10 cellular contexts compared by ENCODE assay signal in the genomic region with DNA sequence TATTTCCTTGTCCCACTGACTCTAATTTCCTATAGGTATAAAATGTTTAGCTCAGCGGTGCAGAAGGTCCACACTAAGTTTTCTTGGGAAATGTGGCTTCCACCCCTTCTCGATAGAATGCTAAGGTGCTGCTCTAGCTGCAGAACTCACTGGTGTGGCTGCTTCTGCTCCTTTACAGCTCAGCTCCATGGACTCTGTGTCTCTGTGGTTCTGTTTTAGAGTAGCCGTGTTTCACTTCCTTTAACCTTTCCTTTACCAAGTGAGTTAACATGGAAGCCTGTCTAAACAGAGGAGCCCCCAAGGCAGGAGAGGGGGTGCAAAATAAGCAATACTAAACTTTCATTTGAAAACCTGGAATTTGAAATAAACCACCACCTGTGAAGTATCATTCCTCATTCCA.
DNase-seq lines count a peak whose midpoint lies in the region; ATAC-seq and TF ChIP-seq lines count a peak whose summit lies in the region.
"Had no signal": no experiment of that assay in that cellular context is flagged by ENCODE, and none has a peak within 500 bp of the region (broad histone marks: within the 10 kb centered on the region; RNA-seq: fewer than 3 reads in every experiment).

No MANE protein-coding gene starts in this region.

- H3K27me3 ChIP-seq in right cardiac atrium (ENCODE audit: control insufficient read depth, insufficient read depth) (no peaks in the 10 kb centered on the region), transverse colon (no peaks in the 10 kb centered on the region)
- H3K27me3 ChIP-seq: hepatocyte had no signal

- ATAC-seq in activated naive CD8-positive, alpha-beta T cell treated with anti-CD3 and anti-CD28 coated beads, Interleukin-2, amount 10 ng/mL, durations not matched to agents 7 days and 5 days (ENCODE audit: low read depth): no peak
- ATAC-seq in right cardiac atrium (no peak), GM18517 (IDR thresholded peaks at IDR 0.05; ENCODE audit: unreplicated experiment) (no peak)

- TF ChIP-seq EP300 in transverse colon (IDR thresholded peaks at IDR 0.05; ENCODE audit: low read depth): no peak

- no peak for TF ChIP-seq POLR2A in transverse colon (IDR thresholded peaks at IDR 0.05)

- in situ Hi-C loops in transverse colon (cut with MboI; ENCODE audit: low pct_ligation_motif_present in 1 of 4, low pct_unique_long_range_greater_than_20kb in 1 of 4, low sequenced_read_pairs in 3 of 4): no loop called here

- H3K27ac ChIP-seq in right cardiac atrium (ENCODE audit: low read length): peak overlapping the region; percentile 55
- peak overlapping the region in 3 of 4 donors; percentile 4 to 19 (median 9) for H3K27ac ChIP-seq in transverse colon
- H3K27ac ChIP-seq: hepatocyte had no signal

- POLR2A ChIA-PET in activated naive CD8-positive, alpha-beta T cell treated with anti-CD3 and anti-CD28 coated beads, Interleukin-2, amount 10 ng/mL, durations not matched to agents 7 days and 5 days (lab: Charles Lee): no interaction called here

- H3K4me1 Mint-ChIP-seq in activated naive CD8-positive, alpha-beta T cell treated with anti-CD3 and anti-CD28 coated beads, Interleukin-2, amount 10 ng/mL, durations not matched to agents 7 days and 5 days: peaks cover 25% of the 10 kb centered on the region
- H3K4me1 Mint-ChIP-seq in activated naive CD8-positive, alpha-beta T cell treated with anti-CD3 and anti-CD28 coated beads for 36 hours: peaks cover 26% of the 10 kb centered on the region

- peaks cover 4% of the 10 kb centered on the region for H3K27me3 Mint-ChIP-seq in activated naive CD8-positive, alpha-beta T cell treated with anti-CD3 and anti-CD28 coated beads, Interleukin-2, amount 10 ng/mL, durations not matched to agents 7 days and 5 days
- H3K27me3 Mint-ChIP-seq in activated naive CD8-positive, alpha-beta T cell treated with anti-CD3 and anti-CD28 coated beads for 36 hours: peaks cover 4% of the 10 kb centered on the region

- H3K36me3 ChIP-seq in transverse colon: no peaks in the 10 kb centered on the region

- peak overlapping the region; percentile 3 for H3K27ac Mint-ChIP-seq in activated naive CD8-positive, alpha-beta T cell treated with anti-CD3 and anti-CD28 coated beads, Interleukin-2, amount 10 ng/mL, durations not matched to agents 7 days and 5 days
- H3K27ac Mint-ChIP-seq in activated naive CD8-positive, alpha-beta T cell treated with anti-CD3 and anti-CD28 coated beads for 36 hours: no peak overlapping the region

- intact Hi-C loops in right cardiac atrium (cut with DNase I) (no loop called here), transverse colon (cut with DNase I; ENCODE audit: low total_unique reads) (no loop called here)

- no peak for TF ChIP-seq CTCF in transverse colon (IDR thresholded peaks at IDR 0.05)

- no peaks in the 10 kb centered on the region for H3K36me3 Mint-ChIP-seq in activated naive CD8-positive, alpha-beta T cell treated with anti-CD3 and anti-CD28 coated beads, Interleukin-2, amount 10 ng/mL, durations not matched to agents 7 days and 5 days
- no peaks in the 10 kb centered on the region for H3K36me3 Mint-ChIP-seq in activated naive CD8-positive, alpha-beta T cell treated with anti-CD3 and anti-CD28 coated beads for 36 hours

- H3K9me3 Mint-ChIP-seq in activated naive CD8-positive, alpha-beta T cell treated with anti-CD3 and anti-CD28 coated beads, Interleukin-2, amount 10 ng/mL, durations not matched to agents 7 days and 5 days: no peaks in the 10 kb centered on the region
- no peaks in the 10 kb centered on the region for H3K9me3 Mint-ChIP-seq in activated naive CD8-positive, alpha-beta T cell treated with anti-CD3 and anti-CD28 coated beads for 36 hours

- WGBS in right cardiac atrium: 64% methylated on average over 3 of the region's 3 CpGs
- WGBS in transverse colon (ENCODE audit: low coverage in 1 of 2), 2 donors: 51 to 60% methylated on average over 1 to 3 of the region's 3 CpGs

- no peak for DNase-seq in activated naive CD8-positive, alpha-beta T cell treated with anti-CD3 and anti-CD28 coated beads, Interleukin-2, amount 10 ng/mL, durations not matched to agents 7 days and 5 days
- DNase-seq in activated naive CD8-positive, alpha-beta T cell treated with anti-CD3 and anti-CD28 coated beads for 36 hours: no peak
- peak; percentile 82 for DNase-seq in SIG-M5 treated with dmso at 0.1 percent for 504 hours (lab: John Stamatoyannopoulos, UW; ENCODE audit: unreplicated experiment)
- DNase-seq in right cardiac atrium: no peak
- no peak for DNase-seq in transverse colon
- DNase-seq in RKO (ENCODE audit: low spot score): no peak
- no peak for DNase-seq in cerebellar nuclear complex (lab: John Stamatoyannopoulos, UW)
- DNase-seq: stimulated activated CD4-positive, alpha-beta T cell treated with anti-CD3 and anti-CD28 coated beads, Interleukin-2, amount 100 ng/mL, for 24 hours had no signal

- H3K4me1 ChIP-seq in right cardiac atrium (ENCODE audit: control insufficient read depth, insufficient read depth, low read length) (peaks cover 3% of the 10 kb centered on the region), transverse colon (peaks cover 0 to 4% (median 0%) of the 10 kb centered on the region in 4 donors)

- H3K9me3 ChIP-seq in right cardiac atrium (ENCODE audit: control insufficient read depth, low read length) (no peaks in the 10 kb centered on the region), transverse colon (no peaks in the 10 kb centered on the region)

- peak overlapping the region; percentile 78 for H3K4me3 Mint-ChIP-seq in activated naive CD8-positive, alpha-beta T cell treated with anti-CD3 and anti-CD28 coated beads, Interleukin-2, amount 10 ng/mL, durations not matched to agents 7 days and 5 days
- H3K4me3 Mint-ChIP-seq in activated naive CD8-positive, alpha-beta T cell treated with anti-CD3 and anti-CD28 coated beads for 36 hours: no peak overlapping the region

- H3K4me3 ChIP-seq in right cardiac atrium (ENCODE audit: low read length) (peak overlapping the region; percentile 55), transverse colon (peak overlapping the region in 1 of 4 donors; percentile 22)
- H3K4me3 ChIP-seq: hepatocyte had no signal
